In the genomic region with DNA sequence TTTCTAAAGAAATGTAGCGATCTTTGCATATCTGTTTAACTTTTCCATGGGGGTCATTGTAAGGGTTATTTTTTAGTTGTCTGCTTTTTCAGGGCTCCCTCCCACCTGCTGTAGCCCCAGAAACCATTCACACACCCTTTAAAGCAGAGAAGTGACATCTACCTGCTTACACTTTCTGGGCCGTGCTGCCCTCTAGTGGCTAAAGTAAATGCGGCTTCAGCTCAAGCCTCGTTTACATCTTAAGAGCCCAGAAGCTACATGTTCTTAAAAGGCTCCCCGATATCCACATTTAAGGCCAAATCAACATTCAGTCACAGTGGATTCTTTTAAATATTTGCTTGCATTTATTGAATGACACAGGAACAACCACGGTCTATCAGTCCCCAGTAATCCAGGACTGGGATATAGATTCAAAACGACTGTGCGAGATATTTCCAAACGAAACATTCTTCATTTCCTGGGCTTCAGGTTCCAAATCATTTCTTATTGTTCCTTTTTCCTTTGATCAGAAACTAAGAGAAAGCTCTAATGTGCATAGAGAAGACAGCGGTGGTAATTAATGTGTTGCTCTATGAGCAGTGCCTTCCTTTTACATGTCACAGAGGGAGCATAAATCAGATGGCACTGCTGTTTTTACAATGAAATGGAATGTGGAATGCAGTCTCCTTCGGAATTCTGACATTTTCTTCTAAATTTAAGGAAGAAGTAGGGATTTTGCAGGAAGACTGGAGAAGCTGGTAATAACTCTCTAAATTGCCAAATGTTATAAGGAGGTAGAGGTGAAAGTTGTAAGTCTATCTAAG, we compare ENCODE assay signal across 8 cellular contexts.
DNase-seq lines count a peak whose midpoint lies in the region; FAIRE-seq and TF ChIP-seq lines count a peak whose summit lies in the region.

No MANE protein-coding gene starts in this region.

- no peak overlapping the region for H3K27ac ChIP-seq in small intestine (ENCODE audit: low read depth in 1 of 2, low read length in 1 of 2)

- no peaks in the 10 kb centered on the region for H3K4me1 ChIP-seq in small intestine (ENCODE audit: control insufficient read depth in 2 of 2, insufficient read depth in 1 of 2, low read depth in 1 of 2, low read length in 1 of 2)

- 34 to 40% (median 37%) methylated on average over 11 of the region's 11 CpGs for WGBS in small intestine, 3 donors

- no peak overlapping the region for H3K4me3 ChIP-seq in small intestine (ENCODE audit: low read depth in 1 of 2, low read length in 2 of 2)

- no peak overlapping the region for H3K27ac Mint-ChIP-seq in HFFc6

- H3K27me3 Mint-ChIP-seq in HFFc6 (ENCODE audit: insufficient read depth) = no peaks in the 10 kb centered on the region

- peak; percentile 41 for FAIRE-seq in small intestine (lab: Jason Lieb, UNC)

- peak; percentile 60 to 62 for DNase-seq in NCI-H524 (lab: John Stamatoyannopoulos, UW)
- DNase-seq in NCI-H524 treated with DMSO at 0.1 percent for 48 hours (lab: John Stamatoyannopoulos, UW) = no peak
- peak; percentile 35 for DNase-seq in HFFc6
- DNase-seq in NCI-H1048 (lab: John Stamatoyannopoulos, UW) = peak; percentile 40
- DNase-seq in SW480 (ENCODE audit: low spot score) = peak; percentile 41
- peak; percentile 35 for DNase-seq in amniotic stem cell (lab: John Stamatoyannopoulos, UW)
- peak; percentile 19 to 55 for DNase-seq in hippocampal formation (lab: John Stamatoyannopoulos, UW)
- peak; percentile 83 for DNase-seq in small intestine

- H3K9me3 Mint-ChIP-seq in HFFc6 = no peaks in the 10 kb centered on the region

- H3K4me3 Mint-ChIP-seq in HFFc6 = no peak overlapping the region

- peak; percentile 93 for TF ChIP-seq CTCF in HFFc6 (IDR thresholded peaks at IDR 0.05)

- H3K36me3 Mint-ChIP-seq in HFFc6 (ENCODE audit: low read depth) = no peaks in the 10 kb centered on the region

- no peaks in the 10 kb centered on the region for H3K36me3 ChIP-seq in small intestine (ENCODE audit: control insufficient read depth in 2 of 2, insufficient read depth in 2 of 2, low read length in 2 of 2)

- H3K9me3 ChIP-seq in small intestine (ENCODE audit: control insufficient read depth, low read depth) = no peaks in the 10 kb centered on the region

- no peaks in the 10 kb centered on the region for H3K4me1 Mint-ChIP-seq in HFFc6 (ENCODE audit: low read depth)

- no peaks in the 10 kb centered on the region for H3K27me3 ChIP-seq in small intestine (ENCODE audit: control insufficient read depth in 2 of 2, insufficient read depth in 2 of 2, low read length in 2 of 2)
